Comparison of ENCODE assay signal across 1 cellular context in genomic region chr4:2535386-2536192, GRCh38.
TF ChIP-seq lines count a peak whose summit lies in the region.

No MANE protein-coding gene starts in this region.

TF ChIP-seq in HepG2, 621 proteins besides CTCF, POLR2A, EP300 and RAD21 (continued from another document and continues in another):
- TF ChIP-seq, protein P1, sequence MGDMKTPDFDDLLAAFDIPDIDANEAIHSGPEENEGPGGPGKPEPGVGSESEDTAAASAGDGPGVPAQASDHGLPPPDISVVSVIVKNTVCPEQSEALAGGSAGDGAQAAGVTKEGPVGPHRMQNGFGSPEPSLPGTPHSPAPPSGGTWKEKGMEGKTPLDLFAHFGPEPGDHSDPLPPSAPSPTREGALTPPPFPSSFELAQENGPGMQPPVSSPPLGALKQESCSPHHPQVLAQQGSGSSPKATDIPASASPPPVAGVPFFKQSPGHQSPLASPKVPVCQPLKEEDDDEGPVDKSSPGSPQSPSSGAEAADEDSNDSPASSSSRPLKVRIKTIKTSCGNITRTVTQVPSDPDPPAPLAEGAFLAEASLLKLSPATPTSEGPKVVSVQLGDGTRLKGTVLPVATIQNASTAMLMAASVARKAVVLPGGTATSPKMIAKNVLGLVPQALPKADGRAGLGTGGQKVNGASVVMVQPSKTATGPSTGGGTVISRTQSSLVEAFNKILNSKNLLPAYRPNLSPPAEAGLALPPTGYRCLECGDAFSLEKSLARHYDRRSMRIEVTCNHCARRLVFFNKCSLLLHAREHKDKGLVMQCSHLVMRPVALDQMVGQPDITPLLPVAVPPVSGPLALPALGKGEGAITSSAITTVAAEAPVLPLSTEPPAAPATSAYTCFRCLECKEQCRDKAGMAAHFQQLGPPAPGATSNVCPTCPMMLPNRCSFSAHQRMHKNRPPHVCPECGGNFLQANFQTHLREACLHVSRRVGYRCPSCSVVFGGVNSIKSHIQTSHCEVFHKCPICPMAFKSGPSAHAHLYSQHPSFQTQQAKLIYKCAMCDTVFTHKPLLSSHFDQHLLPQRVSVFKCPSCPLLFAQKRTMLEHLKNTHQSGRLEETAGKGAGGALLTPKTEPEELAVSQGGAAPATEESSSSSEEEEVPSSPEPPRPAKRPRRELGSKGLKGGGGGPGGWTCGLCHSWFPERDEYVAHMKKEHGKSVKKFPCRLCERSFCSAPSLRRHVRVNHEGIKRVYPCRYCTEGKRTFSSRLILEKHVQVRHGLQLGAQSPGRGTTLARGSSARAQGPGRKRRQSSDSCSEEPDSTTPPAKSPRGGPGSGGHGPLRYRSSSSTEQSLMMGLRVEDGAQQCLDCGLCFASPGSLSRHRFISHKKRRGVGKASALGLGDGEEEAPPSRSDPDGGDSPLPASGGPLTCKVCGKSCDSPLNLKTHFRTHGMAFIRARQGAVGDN (CRISPR knock-in tag; IDR thresholded peaks at IDR 0.05), result peak; percentile 72
- TF ChIP-seq ZIK1 (CRISPR knock-in tag; IDR thresholded peaks at IDR 0.05; ENCODE audit: borderline replicate concordance, low read depth) (no peak), ZNF562 (CRISPR knock-in tag; IDR thresholded peaks at IDR 0.05; ENCODE audit: borderline replicate concordance) (no peak), PHF8 (CRISPR knock-in tag; IDR thresholded peaks at IDR 0.05) (peak; percentile 76), KLF9 (CRISPR knock-in tag; IDR thresholded peaks at IDR 0.05; ENCODE audit: low read depth) (no peak), SIN3A (IDR thresholded peaks at IDR 0.05; ENCODE audit: borderline replicate concordance, low read depth, low read length) (peak; percentile 24; the same call in 1 of the 2 replicates), ISL2 (CRISPR knock-in tag; IDR thresholded peaks at IDR 0.05) (no peak; the same call in 1 of the 2 replicates), ZNF276 (CRISPR knock-in tag; IDR thresholded peaks at IDR 0.05; ENCODE audit: low read depth) (0 out of 2 replicates have a peak, but pooled peaks have one; percentile 21), PAXIP1 (CRISPR knock-in tag; conservative IDR thresholded peaks at IDR 0.05) (0 out of 2 replicates have a peak, but pooled peaks have one; percentile 1), MTF2 (CRISPR knock-in tag; IDR thresholded peaks at IDR 0.05; ENCODE audit: borderline replicate concordance) (0 out of 2 replicates have a peak, but pooled peaks have one; percentile 30), KAT2B (IDR thresholded peaks at IDR 0.05; ENCODE audit: borderline replicate concordance, low read depth, low read length) (no peak), ZSCAN12 (CRISPR knock-in tag; IDR thresholded peaks at IDR 0.05) (no peak), ZNF382 (CRISPR knock-in tag; IDR thresholded peaks at IDR 0.05; ENCODE audit: borderline replicate concordance) (no peak), ZNF10 (CRISPR knock-in tag; IDR thresholded peaks at IDR 0.05; ENCODE audit: borderline replicate concordance, low read depth) (no peak), SETDB1 (CRISPR knock-in tag; IDR thresholded peaks at IDR 0.05; ENCODE audit: borderline replicate concordance) (no peak), CREM (IDR thresholded peaks at IDR 0.05) (no peak), CREM (CRISPR knock-in tag; IDR thresholded peaks at IDR 0.05) (no peak), ZBTB3 (CRISPR knock-in tag; IDR thresholded peaks at IDR 0.05; ENCODE audit: borderline replicate concordance, low read depth) (no peak; the same call in 1 of the 2 replicates), KLF13 (CRISPR knock-in tag; IDR thresholded peaks at IDR 0.05) (no peak), HOXA5 (CRISPR knock-in tag; IDR thresholded peaks at IDR 0.05) (no peak), MZF1 (CRISPR knock-in tag; IDR thresholded peaks at IDR 0.05; ENCODE audit: borderline replicate concordance) (no peak), ARHGAP35 (CRISPR knock-in tag; IDR thresholded peaks at IDR 0.05; ENCODE audit: borderline replicate concordance) (no peak; the same call in 1 of the 2 replicates), AGO1 (IDR thresholded peaks at IDR 0.05; ENCODE audit: low read depth, low read length, poor library complexity, severe bottlenecking) (peak; percentile 45), FIP1L1 (IDR thresholded peaks at IDR 0.05; ENCODE audit: borderline replicate concordance, insufficient read depth, low read depth, low read length) (no peak), ZNF547 (CRISPR knock-in tag; IDR thresholded peaks at IDR 0.05) (no peak), ESRRA (CRISPR knock-in tag; IDR thresholded peaks at IDR 0.05; ENCODE audit: low read depth) (peak; percentile 78), DMAP1 (CRISPR knock-in tag; IDR thresholded peaks at IDR 0.05) (peak; percentile 73), ZFP1 (CRISPR knock-in tag; IDR thresholded peaks at IDR 0.05) (no peak), POLR2AphosphoS5 (IDR thresholded peaks at IDR 0.05; ENCODE audit: low read depth, low read length) (peak; percentile 54), ZFX (CRISPR knock-in tag; IDR thresholded peaks at IDR 0.05; ENCODE audit: low read depth) (peak; percentile 85), EZH2 (conservative IDR thresholded peaks at IDR 0.05; ENCODE audit: low read depth, low read length) (no peak), KLF6 (CRISPR knock-in tag; IDR thresholded peaks at IDR 0.05) (0 out of 2 replicates have a peak, but pooled peaks have one; percentile 13), NR0B2 (CRISPR knock-in tag; IDR thresholded peaks at IDR 0.05) (peak; percentile 17; the same call in 1 of the 2 replicates), GATAD2A (CRISPR knock-in tag; IDR thresholded peaks at IDR 0.05) (no peak)
- TF ChIP-seq, protein P2, sequence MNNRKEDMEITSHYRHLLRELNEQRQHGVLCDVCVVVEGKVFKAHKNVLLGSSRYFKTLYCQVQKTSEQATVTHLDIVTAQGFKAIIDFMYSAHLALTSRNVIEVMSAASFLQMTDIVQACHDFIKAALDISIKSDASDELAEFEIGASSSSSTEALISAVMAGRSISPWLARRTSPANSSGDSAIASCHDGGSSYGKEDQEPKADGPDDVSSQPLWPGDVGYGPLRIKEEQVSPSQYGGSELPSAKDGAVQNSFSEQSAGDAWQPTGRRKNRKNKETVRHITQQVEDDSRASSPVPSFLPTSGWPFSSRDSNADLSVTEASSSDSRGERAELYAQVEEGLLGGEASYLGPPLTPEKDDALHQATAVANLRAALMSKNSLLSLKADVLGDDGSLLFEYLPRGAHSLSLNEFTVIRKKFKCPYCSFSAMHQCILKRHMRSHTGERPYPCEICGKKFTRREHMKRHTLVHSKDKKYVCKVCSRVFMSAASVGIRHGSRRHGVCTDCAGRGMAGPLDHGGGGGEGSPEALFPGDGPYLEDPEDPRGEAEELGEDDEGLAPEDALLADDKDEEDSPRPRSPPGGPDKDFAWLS (CRISPR knock-in tag; IDR thresholded peaks at IDR 0.05; ENCODE audit: borderline replicate concordance), result no peak
- TF ChIP-seq, protein P3, sequence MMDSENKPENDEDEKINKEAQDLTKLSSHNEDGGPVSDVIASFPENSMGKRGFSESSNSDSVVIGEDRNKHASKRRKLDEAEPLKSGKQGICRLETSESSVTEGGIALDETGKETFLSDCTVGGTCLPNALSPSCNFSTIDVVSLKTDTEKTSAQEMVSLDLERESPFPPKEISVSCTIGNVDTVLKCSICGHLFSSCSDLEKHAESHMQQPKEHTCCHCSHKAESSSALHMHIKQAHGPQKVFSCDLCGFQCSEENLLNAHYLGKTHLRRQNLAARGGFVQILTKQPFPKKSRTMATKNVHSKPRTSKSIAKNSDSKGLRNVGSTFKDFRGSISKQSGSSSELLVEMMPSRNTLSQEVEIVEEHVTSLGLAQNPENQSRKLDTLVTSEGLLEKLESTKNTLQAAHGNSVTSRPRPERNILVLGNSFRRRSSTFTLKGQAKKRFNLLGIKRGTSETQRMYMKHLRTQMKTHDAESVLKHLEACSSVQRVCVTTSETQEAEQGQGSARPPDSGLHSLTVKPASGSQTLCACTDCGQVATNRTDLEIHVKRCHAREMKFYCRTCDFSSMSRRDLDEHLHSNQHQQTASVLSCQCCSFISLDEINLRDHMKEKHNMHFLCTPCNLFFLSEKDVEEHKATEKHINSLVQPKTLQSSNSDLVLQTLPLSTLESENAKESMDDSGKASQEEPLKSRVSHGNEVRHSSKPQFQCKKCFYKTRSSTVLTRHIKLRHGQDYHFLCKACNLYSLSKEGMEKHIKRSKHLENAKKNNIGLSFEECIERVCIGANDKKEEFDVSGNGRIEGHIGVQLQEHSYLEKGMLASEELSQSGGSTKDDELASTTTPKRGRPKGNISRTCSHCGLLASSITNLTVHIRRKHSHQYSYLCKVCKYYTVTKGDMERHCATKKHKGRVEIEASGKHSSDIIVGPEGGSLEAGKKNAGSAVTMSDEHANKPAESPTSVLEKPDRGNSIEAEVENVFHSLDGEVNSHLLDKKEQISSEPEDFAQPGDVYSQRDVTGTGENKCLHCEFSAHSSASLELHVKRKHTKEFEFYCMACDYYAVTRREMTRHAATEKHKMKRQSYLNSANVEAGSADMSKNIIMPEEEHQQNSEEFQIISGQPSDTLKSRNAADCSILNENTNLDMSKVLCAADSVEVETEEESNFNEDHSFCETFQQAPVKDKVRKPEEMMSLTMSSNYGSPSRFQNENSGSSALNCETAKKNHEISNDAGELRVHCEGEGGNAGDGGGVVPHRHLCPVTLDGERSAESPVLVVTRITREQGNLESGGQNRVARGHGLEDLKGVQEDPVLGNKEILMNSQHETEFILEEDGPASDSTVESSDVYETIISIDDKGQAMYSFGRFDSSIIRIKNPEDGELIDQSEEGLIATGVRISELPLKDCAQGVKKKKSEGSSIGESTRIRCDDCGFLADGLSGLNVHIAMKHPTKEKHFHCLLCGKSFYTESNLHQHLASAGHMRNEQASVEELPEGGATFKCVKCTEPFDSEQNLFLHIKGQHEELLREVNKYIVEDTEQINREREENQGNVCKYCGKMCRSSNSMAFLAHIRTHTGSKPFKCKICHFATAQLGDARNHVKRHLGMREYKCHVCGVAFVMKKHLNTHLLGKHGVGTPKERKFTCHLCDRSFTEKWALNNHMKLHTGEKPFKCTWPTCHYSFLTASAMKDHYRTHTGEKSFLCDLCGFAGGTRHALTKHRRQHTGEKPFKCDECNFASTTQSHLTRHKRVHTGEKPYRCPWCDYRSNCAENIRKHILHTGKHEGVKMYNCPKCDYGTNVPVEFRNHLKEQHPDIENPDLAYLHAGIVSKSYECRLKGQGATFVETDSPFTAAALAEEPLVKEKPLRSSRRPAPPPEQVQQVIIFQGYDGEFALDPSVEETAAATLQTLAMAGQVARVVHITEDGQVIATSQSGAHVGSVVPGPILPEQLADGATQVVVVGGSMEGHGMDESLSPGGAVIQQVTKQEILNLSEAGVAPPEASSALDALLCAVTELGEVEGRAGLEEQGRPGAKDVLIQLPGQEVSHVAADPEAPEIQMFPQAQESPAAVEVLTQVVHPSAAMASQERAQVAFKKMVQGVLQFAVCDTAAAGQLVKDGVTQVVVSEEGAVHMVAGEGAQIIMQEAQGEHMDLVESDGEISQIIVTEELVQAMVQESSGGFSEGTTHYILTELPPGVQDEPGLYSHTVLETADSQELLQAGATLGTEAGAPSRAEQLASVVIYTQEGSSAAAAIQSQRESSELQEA (CRISPR knock-in tag; IDR thresholded peaks at IDR 0.05; ENCODE audit: not compliant biosample characterization), result peak; percentile 65
- TF ChIP-seq, protein P4, sequence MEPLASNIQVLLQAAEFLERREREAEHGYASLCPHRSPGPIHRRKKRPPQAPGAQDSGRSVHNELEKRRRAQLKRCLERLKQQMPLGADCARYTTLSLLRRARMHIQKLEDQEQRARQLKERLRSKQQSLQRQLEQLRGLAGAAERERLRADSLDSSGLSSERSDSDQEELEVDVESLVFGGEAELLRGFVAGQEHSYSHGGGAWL (CRISPR knock-in tag; IDR thresholded peaks at IDR 0.05), result no peak
